ENCODE assay signal across 20 cellular contexts in genomic region chr10:5423774-5424173, GRCh38. TPM values are rescaled to one million over a fixed set of nuclear protein-coding genes. Genes with fewer than 3 reads are reported as not detected.
"Had no signal": no experiment of that assay in that cellular context is flagged by ENCODE, and none has a peak within 500 bp of the region (broad histone marks: within the 10 kb centered on the region; RNA-seq: fewer than 3 reads in every experiment).

No MANE protein-coding gene starts in this region.

- FAIRE-seq: keratinocyte had no signal

- H3K9me3 ChIP-seq: gastrocnemius medialis, lower lobe of right lung had no signal

- ATAC-seq: activated CD8-positive, alpha-beta T cell treated with anti-CD3 and anti-CD28 coated beads, Interleukin-2, amount 10 ng/mL, durations not matched to agents 7 days and 5 days; activated naive CD8-positive, alpha-beta T cell treated with anti-CD3 and anti-CD28 coated beads, Interleukin-2, amount 50 U/mL, for 24 hours; activated T-cell treated with anti-CD3 and anti-CD28 coated beads, Interleukin-2, amount 50 U/mL, for 4 hours; gastrocnemius medialis; lower lobe of right lung; stimulated activated naive B cell treated with anti-CD40 and anti-IgM and Interleukin-4, amounts not matched to agents 10 μg/mL and 1 μg/mL and 100 μg/mL, for 72 hours had no signal

- H3K36me3 ChIP-seq: cardiac muscle cell, gastrocnemius medialis, lower lobe of right lung, sigmoid colon, spleen had no signal

- DNase-seq: activated CD4-positive, alpha-beta T cell treated with anti-CD3 and anti-CD28 coated beads, Interleukin-2, amount 10 ng/mL, durations not matched to agents 7 days and 5 days; activated CD8-positive, alpha-beta T cell treated with anti-CD3 and anti-CD28 coated beads, Interleukin-2, amount 10 ng/mL, durations not matched to agents 7 days and 5 days; activated naive CD4-positive, alpha-beta T cell treated with anti-CD3 and anti-CD28 coated beads for 36 hours; activated naive CD8-positive, alpha-beta T cell treated with anti-CD3 and anti-CD28 coated beads, Interleukin-2, amount 50 U/mL, for 24 hours; activated T-cell treated with anti-CD3 and anti-CD28 coated beads, Interleukin-2, amount 50 U/mL, for 4 hours; dorsolateral prefrontal cortex; gastrocnemius medialis; head of caudate nucleus; lower lobe of right lung; posterior cingulate gyrus; sigmoid colon; spleen; stimulated activated naive B cell treated with anti-CD40 and anti-IgM and Interleukin-4, amounts not matched to agents 10 μg/mL and 1 μg/mL and 100 μg/mL, for 72 hours; substantia nigra had no signal

- H3K27ac ChIP-seq: cardiac muscle cell, epithelial cell of prostate, gastrocnemius medialis, lower lobe of right lung, spleen had no signal

- H3K4me3 ChIP-seq: cardiac muscle cell, gastrocnemius medialis, lower lobe of right lung, sigmoid colon, spleen had no signal

- H3K4me1 ChIP-seq: sigmoid colon, spleen had no signal

- H3K27me3 ChIP-seq: cardiac muscle cell, dorsolateral prefrontal cortex, gastrocnemius medialis, sigmoid colon, spleen had no signal

RNA-seq across cellular contexts. Expression of gene TUBAL3, which starts 19.1 kb away (rescaled TPM):
- total RNA-seq: activated CD4-positive, alpha-beta T cell treated with anti-CD3 and anti-CD28 coated beads, Interleukin-2, amount 10 ng/mL, durations not matched to agents 7 days and 5 days; activated CD8-positive, alpha-beta T cell treated with anti-CD3 and anti-CD28 coated beads, Interleukin-2, amount 10 ng/mL, durations not matched to agents 7 days and 5 days; activated naive CD4-positive, alpha-beta T cell treated with anti-CD3 and anti-CD28 coated beads for 36 hours; activated T-cell treated with anti-CD3 and anti-CD28 coated beads, Interleukin-2, amount 50 U/mL, for 4 hours; cardiac muscle cell; fibroblast of lung; lower lobe of right lung; sigmoid colon; spleen had no signal
- polyA plus RNA-seq: cardiac muscle cell, fibroblast of lung, spleen had no signal

RNA-seq across cellular contexts. Expression of gene UCN3, which starts 59.0 kb away (rescaled TPM):
- total RNA-seq: activated CD4-positive, alpha-beta T cell treated with anti-CD3 and anti-CD28 coated beads, Interleukin-2, amount 10 ng/mL, durations not matched to agents 7 days and 5 days; activated CD8-positive, alpha-beta T cell treated with anti-CD3 and anti-CD28 coated beads, Interleukin-2, amount 10 ng/mL, durations not matched to agents 7 days and 5 days; activated naive CD4-positive, alpha-beta T cell treated with anti-CD3 and anti-CD28 coated beads for 36 hours; activated T-cell treated with anti-CD3 and anti-CD28 coated beads, Interleukin-2, amount 50 U/mL, for 4 hours; cardiac muscle cell; fibroblast of lung; gastrocnemius medialis; mesothelial cell of epicardium; renal cortical epithelial cell; spleen had no signal
- polyA plus RNA-seq: cardiac muscle cell, fibroblast of lung, keratinocyte, spleen had no signal
